8 cellular contexts compared by ENCODE assay signal in genomic region chrX:48911407-48912182, GRCh38. TPM values are rescaled to one million over a fixed set of nuclear protein-coding genes. Genes with fewer than 3 reads are reported as not detected.
DNase-seq lines count a peak whose midpoint lies in the region; ATAC-seq and TF ChIP-seq lines count a peak whose summit lies in the region.

TSS of gene SLC35A2 (minus strand) at chrX:48911646. CDS start at chrX:48911636, 10 bp downstream.

- no peaks in the 10 kb centered on the region for H3K9me3 ChIP-seq in fibroblast of lung (ENCODE audit: control insufficient read depth, insufficient read depth, low read depth, low read length)
- no peaks in the 10 kb centered on the region for H3K9me3 ChIP-seq in naive thymus-derived CD4-positive, alpha-beta T cell (ENCODE audit: control insufficient read depth in 2 of 3, low read length in 3 of 3)

- no peaks in the 10 kb centered on the region for H3K27me3 ChIP-seq in fibroblast of lung (ENCODE audit: control insufficient read depth, insufficient read depth, low read length)
- H3K27me3 ChIP-seq in naive thymus-derived CD4-positive, alpha-beta T cell (ENCODE audit: control insufficient read depth in 2 of 2, insufficient read depth in 2 of 2, low read length in 2 of 2) = no peaks in the 10 kb centered on the region

- H3K36me3 ChIP-seq in fibroblast of lung (ENCODE audit: control insufficient read depth, insufficient read depth, low read length) = no peaks in the 10 kb centered on the region
- H3K36me3 ChIP-seq in naive thymus-derived CD4-positive, alpha-beta T cell (ENCODE audit: control insufficient read depth in 2 of 3, insufficient read depth in 3 of 3, low read length in 3 of 3) = peaks cover 13 to 31% (median 25%) of the 10 kb centered on the region in 3 experiments

- DNase-seq in DMS153 treated with DMSO at 0.1 percent for 48 hours (lab: John Stamatoyannopoulos, UW; ENCODE audit: unreplicated experiment) (peak; percentile 34), LoVo (ENCODE audit: low spot score) (peak; percentile 77), RWPE1 (ENCODE audit: low spot score) (peak; percentile 75), fibroblast of lung (ENCODE audit: low read depth in 2 of 2) (peak; percentile 63 to 77)
- DNase-seq in activated T-helper 1 cell treated with anti-CD3 and anti-CD28 coated beads, Interleukin-2, amount 50 U/mL, for 16 hours (ENCODE audit: low read depth in 1 of 2, low spot score in 1 of 2) = peak; percentile 74 to 78
- peak; percentile 75 to 92 (median 90) for DNase-seq in naive thymus-derived CD4-positive, alpha-beta T cell

- peak within 1 kb of the TSS; percentile 84 for H3K9ac ChIP-seq in fibroblast of lung (ENCODE audit: insufficient read depth, low read length)

- H3K4me1 ChIP-seq in fibroblast of lung (ENCODE audit: control insufficient read depth, extremely low read depth, insufficient read depth, low read length) = no peaks in the 10 kb centered on the region
- H3K4me1 ChIP-seq in naive thymus-derived CD4-positive, alpha-beta T cell (ENCODE audit: control insufficient read depth in 2 of 2, insufficient read depth in 2 of 2, low read length in 2 of 2) = peaks cover 32 to 42% of the 10 kb centered on the region in 2 donors

- peak within 1 kb of the TSS; percentile 69 for H3K4me2 ChIP-seq in fibroblast of lung (ENCODE audit: extremely low read depth, insufficient read depth, low read length)

- ATAC-seq in GM21825 (IDR thresholded peaks at IDR 0.05; ENCODE audit: unreplicated experiment) = peak; percentile 47
- peak; percentile 78 for ATAC-seq in naive thymus-derived CD4-positive, alpha-beta T cell
- ATAC-seq in stimulated activated memory B cell treated with anti-CD40 and anti-IgM and Interleukin-4, amounts not matched to agents 10 μg/mL and 1 μg/mL and 100 μg/mL, for 72 hours = peak; percentile 96

- peaks cover 22% of the 10 kb centered on the region for H3K79me2 ChIP-seq in fibroblast of lung (ENCODE audit: control insufficient read depth, insufficient read depth, low read length)

- CTCF ChIA-PET in RWPE1 (lab: Yijun Ruan, JAX) = no interaction called here
- CTCF ChIA-PET in naive thymus-derived CD4-positive, alpha-beta T cell (lab: Charles Lee) = interaction anchor here (1.0 to 1.8 kb wide), 3 partner anchors 20 to 263 kb away, joined by 3 to 6 read pairs (median 6); no protein-coding TSS in a partner anchor

- peak within 1 kb of the TSS; percentile 86 to 98 (median 96) for H3K27ac Mint-ChIP-seq in naive thymus-derived CD4-positive, alpha-beta T cell
- peak within 1 kb of the TSS; percentile 91 for H3K27ac Mint-ChIP-seq in stimulated activated memory B cell treated with anti-CD40 and anti-IgM and Interleukin-4, amounts not matched to agents 10 μg/mL and 1 μg/mL and 100 μg/mL, for 72 hours

- peaks cover 0 to 30% (median 18%) of the 10 kb centered on the region in 5 donors for H3K36me3 Mint-ChIP-seq in naive thymus-derived CD4-positive, alpha-beta T cell
- H3K36me3 Mint-ChIP-seq in stimulated activated memory B cell treated with anti-CD40 and anti-IgM and Interleukin-4, amounts not matched to agents 10 μg/mL and 1 μg/mL and 100 μg/mL, for 72 hours = peaks cover 25% of the 10 kb centered on the region

- intact Hi-C loops in naive thymus-derived CD4-positive, alpha-beta T cell (cut with micrococcal nuclease) = loop anchor here (1.0 to 5.0 kb wide), 8 partner anchors 8 to 263 kb away; partner anchors contain the start of genes PIM2 (in 1 of the 2), PQBP1 (in 1 of the 2) and TIMM17B (in 1 of the 2)

- TF ChIP-seq CTCF in RWPE1 (conservative IDR thresholded peaks at IDR 0.05; ENCODE audit: low read depth) (no peak), fibroblast of lung (conservative IDR thresholded peaks at IDR 0.05 in 1 of 2, IDR thresholded peaks at IDR 0.05 in 1 of 2; ENCODE audit: low read depth in 1 of 2, low read length in 2 of 2) (no peak)

- H3K4me3 Mint-ChIP-seq in naive thymus-derived CD4-positive, alpha-beta T cell = peak within 1 kb of the TSS; percentile 86 to 96 (median 90)
- H3K4me3 Mint-ChIP-seq in stimulated activated memory B cell treated with anti-CD40 and anti-IgM and Interleukin-4, amounts not matched to agents 10 μg/mL and 1 μg/mL and 100 μg/mL, for 72 hours = peak within 1 kb of the TSS; percentile 89

- peaks cover 20 to 61% (median 42%) of the 10 kb centered on the region in 7 donors for H3K4me1 Mint-ChIP-seq in naive thymus-derived CD4-positive, alpha-beta T cell
- H3K4me1 Mint-ChIP-seq in stimulated activated memory B cell treated with anti-CD40 and anti-IgM and Interleukin-4, amounts not matched to agents 10 μg/mL and 1 μg/mL and 100 μg/mL, for 72 hours = peaks cover 35% of the 10 kb centered on the region

- peak within 1 kb of the TSS; percentile 76 to 92 (median 80) for H3K4me3 ChIP-seq in fibroblast of lung (replicated peaks in 1 of 4; ENCODE audit: control extremely low read depth in 1 of 4, insufficient read depth in 1 of 4, low read depth in 3 of 4, low read length in 4 of 4)
- H3K4me3 ChIP-seq in naive thymus-derived CD4-positive, alpha-beta T cell (ENCODE audit: low read length) = peak within 1 kb of the TSS; percentile 77

- H3K27me3 Mint-ChIP-seq in naive thymus-derived CD4-positive, alpha-beta T cell = peaks cover 0 to 3% (median 0%) of the 10 kb centered on the region in 5 donors
- H3K27me3 Mint-ChIP-seq in stimulated activated memory B cell treated with anti-CD40 and anti-IgM and Interleukin-4, amounts not matched to agents 10 μg/mL and 1 μg/mL and 100 μg/mL, for 72 hours = no peaks in the 10 kb centered on the region

- H3K9me3 Mint-ChIP-seq in naive thymus-derived CD4-positive, alpha-beta T cell = peaks cover 0 to 12% (median 0%) of the 10 kb centered on the region in 11 donors
- H3K9me3 Mint-ChIP-seq in stimulated activated memory B cell treated with anti-CD40 and anti-IgM and Interleukin-4, amounts not matched to agents 10 μg/mL and 1 μg/mL and 100 μg/mL, for 72 hours = no peaks in the 10 kb centered on the region

- POLR2A ChIA-PET in RWPE1 (lab: Yijun Ruan, JAX; ENCODE audit: low non-redundant PET) = no interaction called here
- POLR2A ChIA-PET in naive thymus-derived CD4-positive, alpha-beta T cell (lab: Charles Lee) = interaction anchor here (0.8 to 15.7 kb wide), 18 partner anchors 9 to 372 kb away, joined by 3 to 432 read pairs (median 6); partner anchors contain the start of genes HDAC6, OTUD5, PQBP1 and TBC1D25

- H2AFZ ChIP-seq in fibroblast of lung (ENCODE audit: low read length) = peak within 1 kb of the TSS; percentile 27

- H4K20me1 ChIP-seq in fibroblast of lung (ENCODE audit: control insufficient read depth, extremely low read depth, insufficient read depth, low read length) = no peaks in the 10 kb centered on the region

- H3K27ac ChIP-seq in RWPE1 (peak within 1 kb of the TSS; percentile 87), fibroblast of lung (ENCODE audit: insufficient read depth, low read length) (peak within 1 kb of the TSS; percentile 93)
- peak within 1 kb of the TSS; percentile 76 for H3K27ac ChIP-seq in naive thymus-derived CD4-positive, alpha-beta T cell (ENCODE audit: low read depth, low read length)

RNA-seq across cellular contexts. Expression of gene SLC35A2, which starts in this region (rescaled TPM):
- total RNA-seq in fibroblast of lung = 8.5 and 9.6 TPM in 2 replicates
- 33.0 and 41.2 TPM in 2 replicates for polyA plus RNA-seq in fibroblast of lung
- 34.8 and 40.1 TPM in 2 replicates for polyA plus RNA-seq in fibroblast of lung (2012)
- polyA minus RNA-seq in fibroblast of lung (ENCODE audit: low replicate concordance) = 120 and 132 TPM in 2 replicates
- 10 to 100 TPM; 13.9 to 36.7 (median 18.5) TPM for total RNA-seq in naive thymus-derived CD4-positive, alpha-beta T cell
- polyA plus RNA-seq in naive thymus-derived CD4-positive, alpha-beta T cell = 1 to 10 TPM; 6.7 to 8.1 TPM

Comparison
In these comparisons a context has a peak if more than half of its experiments do, and no peak if none do; other contexts are left out.
1. Peak in every context shown above with its lines: DNase-seq, ATAC-seq, H3K4me3 ChIP-seq and H3K27ac ChIP-seq.
2. DNase-seq: peak in every context shown above with its lines; median percentile 90 in naive thymus-derived CD4-positive, alpha-beta T cell; 77 in LoVo; 76 in activated T-helper 1 cell treated with anti-CD3 and anti-CD28 coated beads, Interleukin-2, amount 50 U/mL, for 16 hours; 75 in RWPE1; 70 in fibroblast of lung; 34 in DMS153 treated with DMSO at 0.1 percent for 48 hours.